18 cellular contexts compared by ENCODE assay signal in genomic region chr1:173052681-173053196, GRCh38. TPM values are rescaled to one million over a fixed set of nuclear protein-coding genes. Genes with fewer than 3 reads are reported as not detected.
A peak's percentile ranks its signal among the peaks of the same experiment; 100 is the strongest.
DNase-seq lines count a peak whose midpoint lies in the region; ATAC-seq, FAIRE-seq and TF ChIP-seq lines count a peak whose summit lies in the region.
"Had no signal": no experiment of that assay in that cellular context is flagged by ENCODE, and none has a peak within 500 bp of the region (broad histone marks: within the 10 kb centered on the region; RNA-seq: fewer than 3 reads in every experiment).

No MANE protein-coding gene starts in this region.

- TF ChIP-seq EP300 in upper lobe of left lung (IDR thresholded peaks at IDR 0.05) = no peak

- H3K79me2 ChIP-seq in PC-9 (ENCODE audit: low read depth) (no peaks in the 10 kb centered on the region), osteoblast (ENCODE audit: insufficient read depth, low read length) (no peaks in the 10 kb centered on the region)

- WGBS in upper lobe of left lung, 2 donors = 41 to 54% methylated on average over 4 of the region's 4 CpGs

- no peak for ATAC-seq in GM18867 (IDR thresholded peaks at IDR 0.05; ENCODE audit: unreplicated experiment)
- ATAC-seq in upper lobe of left lung (ENCODE audit: low FRiP score in 2 of 2) = no peak

- no peaks in the 10 kb centered on the region; the same call in 1 of the 2 replicates for H3K9me3 ChIP-seq in PC-9 (ENCODE audit: insufficient read depth, low read depth)
- no peaks in the 10 kb centered on the region for H3K9me3 ChIP-seq in osteoblast (ENCODE audit: low read depth, low read length)
- no peaks in the 10 kb centered on the region for H3K9me3 ChIP-seq in upper lobe of left lung
- H3K9me3 ChIP-seq: BLaER1 treated with 17β-estradiol and CSF1 and Interleukin-3, amounts not matched to agents 10 nM and 100 nM; left ventricle myocardium inferior; thyroid gland had no signal

- intact Hi-C loops in PC-9 (cut with micrococcal nuclease; ENCODE audit: unreplicated experiment) = loop anchor here (10.0 kb wide), 2 partner anchors 372 to 1102 kb away; partner anchors contain the start of gene RABGAP1L

- TF ChIP-seq CTCF in PC-9 (conservative IDR thresholded peaks at IDR 0.05) = no peak
- no peak for TF ChIP-seq CTCF in epithelial cell of esophagus (IDR thresholded peaks at IDR 0.05; ENCODE audit: insufficient read depth, low read depth, low read length, missing control alignments)
- no peak for TF ChIP-seq CTCF in osteoblast (IDR thresholded peaks at IDR 0.05; ENCODE audit: extremely low read depth, low read depth, low read length)
- no peak for TF ChIP-seq CTCF in upper lobe of left lung (IDR thresholded peaks at IDR 0.05)

- H3K4me3 ChIP-seq in PC-9 = no peak overlapping the region
- no peak overlapping the region for H3K4me3 ChIP-seq in epithelial cell of esophagus (ENCODE audit: low read length)
- H3K4me3 ChIP-seq in osteoblast (ENCODE audit: insufficient read depth, low read length) = no peak overlapping the region
- no peak overlapping the region for H3K4me3 ChIP-seq in upper lobe of left lung
- H3K4me3 ChIP-seq: BLaER1 treated with 17β-estradiol and CSF1 and Interleukin-3, amounts not matched to agents 10 nM and 100 nM; left ventricle myocardium inferior; thyroid gland had no signal

- no TSS peak for BruUV-seq in PC-9 (replicated peaks; lab: Mats Ljungman, UMichigan)

- no peak for TF ChIP-seq POLR2A in H54 (IDR thresholded peaks at IDR 0.05; ENCODE audit: low read depth, low read length)
- TF ChIP-seq POLR2A in upper lobe of left lung (IDR thresholded peaks at IDR 0.05) = no peak

- FAIRE-seq in H54 (lab: Jason Lieb, UNC) = peak; percentile 83

- H3K9me2 ChIP-seq in PC-9 (ENCODE audit: insufficient read depth) = no peaks in the 10 kb centered on the region

- H3K27me3 ChIP-seq in PC-9 (ENCODE audit: insufficient read depth, low read depth) = no peaks in the 10 kb centered on the region
- no peaks in the 10 kb centered on the region for H3K27me3 ChIP-seq in osteoblast (ENCODE audit: insufficient read depth, low read length)
- no peaks in the 10 kb centered on the region for H3K27me3 ChIP-seq in upper lobe of left lung
- H3K27me3 ChIP-seq: BLaER1 treated with 17β-estradiol and CSF1 and Interleukin-3, amounts not matched to agents 10 nM and 100 nM; thyroid gland had no signal

- CTCF ChIA-PET in PC-9 (lab: Charles Lee) = interaction anchor here (0.6 to 0.7 kb wide), 2 partner anchors 62 to 1171 kb away, joined by 4 to 6 read pairs; no protein-coding TSS in a partner anchor

- H2AFZ ChIP-seq in PC-9 (no peak overlapping the region), osteoblast (ENCODE audit: low read length) (no peak overlapping the region)

- no peaks in the 10 kb centered on the region for H4K20me1 ChIP-seq in PC-9 (ENCODE audit: insufficient read depth)
- H4K20me1 ChIP-seq in osteoblast (ENCODE audit: insufficient read depth, low read length) = no peaks in the 10 kb centered on the region
- H4K20me1 ChIP-seq: BLaER1 treated with 17β-estradiol and CSF1 and Interleukin-3, amounts not matched to agents 10 nM and 100 nM had no signal

- H3K27ac ChIP-seq in PC-9 (peak overlapping the region; percentile 87), osteoblast (ENCODE audit: low read depth, low read length) (no peak overlapping the region), upper lobe of left lung (no peak overlapping the region)
- H3K27ac ChIP-seq: thyroid gland had no signal

- no peaks in the 10 kb centered on the region for H3K36me3 ChIP-seq in PC-9 (ENCODE audit: low read depth)
- H3K36me3 ChIP-seq in osteoblast (ENCODE audit: insufficient read depth, low read length) = no peaks in the 10 kb centered on the region
- H3K36me3 ChIP-seq in upper lobe of left lung = no peaks in the 10 kb centered on the region
- H3K36me3 ChIP-seq: BLaER1 treated with 17β-estradiol and CSF1 and Interleukin-3, amounts not matched to agents 10 nM and 100 nM; left ventricle myocardium inferior; thyroid gland had no signal

- DNase-seq in H54 (ENCODE audit: insufficient read length, low spot score) (no peak), PC-9 (peak; percentile 37 to 83), epithelial cell of esophagus (ENCODE audit: low read depth) (peak; percentile 95), osteoblast (ENCODE audit: insufficient read length, low spot score, missing footprints) (peak; percentile 17), T-helper 9 cell (no peak), NCI-H2107 treated with DMSO at 0.1 percent for 48 hours (lab: John Stamatoyannopoulos, UW; ENCODE audit: unreplicated experiment) (no peak), upper lobe of left lung (no peak)
- DNase-seq: activated CD8-positive, alpha-beta memory T cell treated with anti-CD3 and anti-CD28 coated beads, Interleukin-2, amount 50 U/mL, for 4 hours; DND-41; KG1; left ventricle myocardium inferior; naive B cell; NCI-H1105; SIG-M5; thyroid gland had no signal

- H3K4me2 ChIP-seq in PC-9 (peak overlapping the region; percentile 53), osteoblast (ENCODE audit: insufficient read depth, low read length) (no peak overlapping the region)

- H3F3A ChIP-seq in PC-9 (ENCODE audit: insufficient read depth, low read depth) = peaks cover 32% of the 10 kb centered on the region

- peaks cover 50% of the 10 kb centered on the region for H3K4me1 ChIP-seq in PC-9 (replicated peaks; ENCODE audit: insufficient read depth)
- peaks cover 15% of the 10 kb centered on the region for H3K4me1 ChIP-seq in osteoblast (ENCODE audit: insufficient read depth, low read length)
- peaks cover 25 to 31% (median 27%) of the 10 kb centered on the region in 4 donors for H3K4me1 ChIP-seq in upper lobe of left lung

- POLR2A ChIA-PET in PC-9 (lab: Charles Lee; ENCODE audit: unreplicated experiment) = interaction anchor here (0.6 kb wide), 1 partner anchor 115 kb away, joined by 5 read pairs; no protein-coding TSS in a partner anchor

RNA-seq across cellular contexts. Expression of gene TNFSF18, which starts 2.0 kb away (rescaled TPM):
- total RNA-seq in PC-9 (2021) = 0.81 TPM in 1 of 2 replicates, not detected in the other
- 0.29 and 0.36 TPM in 2 replicates for total RNA-seq in osteoblast
- under 1 TPM in 2 of 6 donors, not detected in 4; 0.17 to 0.20 TPM for total RNA-seq in upper lobe of left lung
- total RNA-seq: left ventricle myocardium inferior; T-helper 2 cell treated with Interferon-gamma antibody and Interleukin-4, amounts not matched to agents 100 ng/mL and 5 ng/mL, for 36 hours; thyroid gland had no signal

Comparison
In these comparisons a context has a peak if more than half of its experiments do, and no peak if none do; other contexts are left out.
1. DNase-seq: peak in PC-9 (2 of 2), epithelial cell of esophagus (single experiment) and osteoblast (single experiment); none in H54 (single experiment), T-helper 9 cell (single experiment), NCI-H2107 treated with DMSO at 0.1 percent for 48 hours (single experiment) and upper lobe of left lung (0 of 2).